Comparison of ENCODE assay signal across 8 cellular contexts in the genomic region with DNA sequence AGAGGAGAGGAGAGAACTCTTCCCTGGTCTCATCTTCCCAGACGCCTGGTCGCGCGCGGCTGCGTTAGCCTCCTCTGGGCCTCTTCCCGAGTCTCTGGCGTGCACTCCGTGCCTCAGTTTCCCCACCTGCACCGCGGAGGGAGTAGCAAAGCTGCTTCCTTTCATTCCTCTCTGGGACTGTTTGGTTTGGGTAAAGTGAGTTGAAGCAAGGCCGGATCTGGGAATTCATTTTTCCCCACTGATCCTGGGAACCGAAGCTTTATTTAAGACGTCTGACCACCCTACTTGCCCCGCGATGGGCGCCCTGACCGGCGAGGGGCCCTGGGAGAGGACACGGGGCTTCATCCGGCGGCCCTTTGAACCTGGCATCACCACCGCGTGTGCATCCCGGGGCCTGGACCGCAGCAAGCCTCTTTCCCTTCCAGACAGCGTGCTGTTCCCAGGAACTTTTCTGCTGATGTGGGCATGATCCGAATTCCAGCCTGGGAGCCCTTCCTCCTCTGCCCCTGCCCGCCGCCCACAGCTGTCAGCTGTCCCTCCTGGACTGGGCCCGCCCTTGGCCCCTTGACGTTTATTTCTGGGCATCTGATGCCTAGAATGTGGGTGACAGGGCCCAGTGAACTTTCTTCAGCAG. TPM values are rescaled to one million over a fixed set of nuclear protein-coding genes. Genes with fewer than 3 reads are reported as not detected.
DNase-seq lines count a peak whose midpoint lies in the region; ATAC-seq, FAIRE-seq and TF ChIP-seq lines count a peak whose summit lies in the region.

No MANE protein-coding gene starts in this region.

- H3K27me3 ChIP-seq in CD4-positive, alpha-beta memory T cell (ENCODE audit: insufficient read depth, low read length) = no peaks in the 10 kb centered on the region
- H3K27me3 ChIP-seq in OCI-LY1 (ENCODE audit: insufficient read depth, low read length) (no peaks in the 10 kb centered on the region), endothelial cell of umbilical vein (ENCODE audit: control insufficient read depth in 2 of 2, insufficient read depth in 2 of 2, low read length in 2 of 2) (no peaks in the 10 kb centered on the region)

- no peaks in the 10 kb centered on the region for H3K36me3 Mint-ChIP-seq in CD4-positive, alpha-beta memory T cell
- H3K36me3 Mint-ChIP-seq in naive thymus-derived CD8-positive, alpha-beta T cell = no peaks in the 10 kb centered on the region

- H3K4me3 Mint-ChIP-seq in CD4-positive, alpha-beta memory T cell = peak overlapping the region; percentile 57 to 86 (median 78)
- peak overlapping the region; percentile 63 to 82 (median 76) for H3K4me3 Mint-ChIP-seq in naive thymus-derived CD8-positive, alpha-beta T cell

- dilution Hi-C loops in endothelial cell of umbilical vein (cut with MboI; ENCODE audit: extremely low pct_ligation_motif_present, low sequenced_read_pairs) = no loop called here

- peaks cover 33 to 35% of the 10 kb centered on the region in 2 donors for H3K27me3 Mint-ChIP-seq in CD4-positive, alpha-beta memory T cell
- peaks cover 25 to 68% (median 51%) of the 10 kb centered on the region in 5 donors for H3K27me3 Mint-ChIP-seq in naive thymus-derived CD8-positive, alpha-beta T cell

- H3K4me3 ChIP-seq in CD4-positive, alpha-beta memory T cell (ENCODE audit: low read length in 2 of 2) = no peak overlapping the region
- no peak overlapping the region for H3K4me3 ChIP-seq in OCI-LY1 (ENCODE audit: low read depth, low read length, poor library complexity, severe bottlenecking)
- peak overlapping the region; percentile 62 to 82 (median 77) for H3K4me3 ChIP-seq in endothelial cell of umbilical vein (replicated peaks in 1 of 3; ENCODE audit: insufficient read depth in 1 of 3, low read depth in 1 of 3, low read length in 3 of 3)

- TSS peak; percentile 17 for BruUV-seq in endothelial cell of umbilical vein (replicated peaks; lab: Mats Ljungman, UMichigan)

- no peaks in the 10 kb centered on the region for H3K9me2 ChIP-seq in OCI-LY1 (ENCODE audit: low read depth, low read length)

- H3F3A ChIP-seq in OCI-LY1 (ENCODE audit: insufficient read depth, low read length) = no peaks in the 10 kb centered on the region

- no peak for TF ChIP-seq POLR2A in endothelial cell of umbilical vein (IDR thresholded peaks at IDR 0.05; ENCODE audit: low read depth, low read length)

- no peaks in the 10 kb centered on the region for H3K79me2 ChIP-seq in OCI-LY1 (ENCODE audit: insufficient read depth, low read length)
- peaks cover 42% of the 10 kb centered on the region for H3K79me2 ChIP-seq in endothelial cell of umbilical vein (ENCODE audit: control insufficient read depth, insufficient read depth, low read length)

- TF ChIP-seq CTCF in OCI-LY1 (IDR thresholded peaks at IDR 0.05; ENCODE audit: low read length) = no peak
- no peak for TF ChIP-seq CTCF in endothelial cell of umbilical vein (IDR thresholded peaks at IDR 0.05; ENCODE audit: extremely low read depth in 1 of 2, insufficient read depth in 1 of 2, low read depth in 1 of 2, low read length in 2 of 2)
- TF ChIP-seq CTCF in D721Med (IDR thresholded peaks at IDR 0.05; ENCODE audit: insufficient read depth, missing control alignments) = no peak

- no peaks in the 10 kb centered on the region for H4K20me1 ChIP-seq in OCI-LY1 (ENCODE audit: insufficient read depth, low read length)
- no peaks in the 10 kb centered on the region for H4K20me1 ChIP-seq in endothelial cell of umbilical vein (replicated peaks; ENCODE audit: control insufficient read depth, extremely low read depth, insufficient read depth, low read length)

- CTCF ChIA-PET in CD4-positive, alpha-beta memory T cell (lab: Charles Lee; ENCODE audit: partially characterized antibody) = no interaction called here
- CTCF ChIA-PET in endothelial cell of umbilical vein (lab: Charles Lee) = interaction anchor here (0.9 to 2.2 kb wide), 4 partner anchors 112 to 315 kb away, joined by 3 to 25 read pairs (median 4); no protein-coding TSS in a partner anchor

- no peak overlapping the region for H3K9ac ChIP-seq in OCI-LY1 (ENCODE audit: low read length)
- peak overlapping the region; percentile 39 for H3K9ac ChIP-seq in endothelial cell of umbilical vein (replicated peaks; ENCODE audit: extremely low read depth, insufficient read depth, low read length)

- H3K9me1 ChIP-seq in endothelial cell of umbilical vein (replicated peaks; ENCODE audit: control insufficient read depth, extremely low read depth, insufficient read depth, low read length) = no peaks in the 10 kb centered on the region

- H3K4me1 ChIP-seq in CD4-positive, alpha-beta memory T cell (ENCODE audit: insufficient read depth, low read length) = no peaks in the 10 kb centered on the region
- no peaks in the 10 kb centered on the region for H3K4me1 ChIP-seq in OCI-LY1 (ENCODE audit: insufficient read depth, low read length, severe bottlenecking)
- H3K4me1 ChIP-seq in endothelial cell of umbilical vein (ENCODE audit: control insufficient read depth, extremely low read depth, insufficient read depth, low read length) = peaks cover 19% of the 10 kb centered on the region

- no peak overlapping the region for H3K27ac Mint-ChIP-seq in CD4-positive, alpha-beta memory T cell
- peak overlapping the region in 1 of 10 donors; percentile 33 for H3K27ac Mint-ChIP-seq in naive thymus-derived CD8-positive, alpha-beta T cell

- peak overlapping the region; percentile 32; the same call in 1 of the 2 replicates for H3K4me2 ChIP-seq in OCI-LY1 (ENCODE audit: low read length)
- peak overlapping the region; percentile 67 for H3K4me2 ChIP-seq in endothelial cell of umbilical vein (ENCODE audit: insufficient read depth, low read length)

- H3K4me1 Mint-ChIP-seq in CD4-positive, alpha-beta memory T cell = peaks cover 2 to 20% (median 10%) of the 10 kb centered on the region in 4 donors
- H3K4me1 Mint-ChIP-seq in naive thymus-derived CD8-positive, alpha-beta T cell = peaks cover 6 to 15% (median 9%) of the 10 kb centered on the region in 4 donors

- FAIRE-seq in endothelial cell of umbilical vein (lab: Jason Lieb, UNC) = no peak
- FAIRE-seq in D721Med (lab: Jason Lieb, UNC) = no peak

- no peak for ATAC-seq in naive thymus-derived CD8-positive, alpha-beta T cell
- ATAC-seq in HG02588 (IDR thresholded peaks at IDR 0.05; ENCODE audit: unreplicated experiment) = no peak

- no peaks in the 10 kb centered on the region for H3K36me3 ChIP-seq in CD4-positive, alpha-beta memory T cell (ENCODE audit: insufficient read depth, low read length)
- H3K36me3 ChIP-seq in OCI-LY1 (ENCODE audit: insufficient read depth, low read length) (no peaks in the 10 kb centered on the region), endothelial cell of umbilical vein (ENCODE audit: control insufficient read depth in 2 of 2, extremely low read depth in 1 of 2, insufficient read depth in 2 of 2, low read length in 2 of 2) (no peaks in the 10 kb centered on the region)

- intact Hi-C loops in CD4-positive, alpha-beta memory T cell (cut with micrococcal nuclease) = no loop called here
- intact Hi-C loops in endothelial cell of umbilical vein (cut with micrococcal nuclease) = loop anchor here (1.0 to 2.0 kb wide), 4 partner anchors 10 to 328 kb away; no protein-coding TSS in a partner anchor

- H3K27ac ChIP-seq in CD4-positive, alpha-beta memory T cell (ENCODE audit: low read depth, low read length) = no peak overlapping the region
- H3K27ac ChIP-seq in OCI-LY1 (ENCODE audit: low read depth, low read length, poor library complexity, severe bottlenecking) (no peak overlapping the region), endothelial cell of umbilical vein (ENCODE audit: insufficient read depth, low read depth, low read length) (peak overlapping the region; percentile 42)

- no peaks in the 10 kb centered on the region for H3K9me3 ChIP-seq in CD4-positive, alpha-beta memory T cell (ENCODE audit: control insufficient read depth in 1 of 2, low read length in 2 of 2)
- H3K9me3 ChIP-seq in OCI-LY1 (ENCODE audit: low read length) = no peaks in the 10 kb centered on the region
- no peaks in the 10 kb centered on the region for H3K9me3 ChIP-seq in endothelial cell of umbilical vein (replicated peaks; ENCODE audit: control insufficient read depth, insufficient read depth, low read length)

- no peaks in the 10 kb centered on the region for H3K9me3 Mint-ChIP-seq in CD4-positive, alpha-beta memory T cell
- H3K9me3 Mint-ChIP-seq in naive thymus-derived CD8-positive, alpha-beta T cell = peaks cover 0 to 3% (median 0%) of the 10 kb centered on the region in 9 donors

- POLR2A ChIA-PET in CD4-positive, alpha-beta memory T cell (lab: Charles Lee; ENCODE audit: partially characterized antibody) = no interaction called here
- POLR2A ChIA-PET in endothelial cell of umbilical vein (lab: Charles Lee) = interaction anchor here (1.3 to 1.5 kb wide), 2 partner anchors 9 to 122 kb away, joined by 4 to 5 read pairs; no protein-coding TSS in a partner anchor
- POLR2A ChIA-PET in naive thymus-derived CD8-positive, alpha-beta T cell (lab: Charles Lee) = no interaction called here

- DNase-seq in CD4-positive, alpha-beta memory T cell = no peak
- DNase-seq in endothelial cell of umbilical vein (ENCODE audit: low read depth, low spot score) (no peak), inferior parietal cortex (ENCODE audit: extremely low spot score) (no peak), D721Med (ENCODE audit: insufficient read length, low spot score) (no peak), cerebellar nuclear complex (lab: John Stamatoyannopoulos, UW) (no peak)
- DNase-seq in naive thymus-derived CD8-positive, alpha-beta T cell = no peak

- no peak overlapping the region for H2AFZ ChIP-seq in OCI-LY1 (ENCODE audit: low read length)
- peak overlapping the region; percentile 74 for H2AFZ ChIP-seq in endothelial cell of umbilical vein (ENCODE audit: low read depth, low read length)

TF ChIP-seq in endothelial cell of umbilical vein, 7 proteins besides CTCF, POLR2A, EP300 and RAD21 (continues in another document):
- no peak for TF ChIP-seq MYC (IDR thresholded peaks at IDR 0.05; ENCODE audit: low read depth, low read length)
- TF ChIP-seq EZH2 (IDR thresholded peaks at IDR 0.05; ENCODE audit: borderline replicate concordance, low read depth, low read length, severe bottlenecking) = no peak
- TF ChIP-seq POLR2AphosphoS5 (IDR thresholded peaks at IDR 0.05; ENCODE audit: insufficient read depth, low read depth, low read length) = no peak
- TF ChIP-seq JUN (IDR thresholded peaks at IDR 0.05; ENCODE audit: borderline replicate concordance, insufficient read depth, insufficient read length, low read depth) = no peak

RNA-seq across cellular contexts. Expression of a gene that starts 0.8 kb away (rescaled TPM):
- total RNA-seq in CD4-positive, alpha-beta memory T cell = not detected
- not detected for polyA plus RNA-seq in CD4-positive, alpha-beta memory T cell
- 19.9 and 25.1 TPM in 2 replicates for total RNA-seq in endothelial cell of umbilical vein
- 17.9 and 18.7 TPM in 2 replicates for polyA plus RNA-seq in endothelial cell of umbilical vein
- polyA plus RNA-seq in endothelial cell of umbilical vein (2011; cell fraction: cytosol; rRNA removed) = 12.0 and 12.8 TPM in 2 replicates
- 7.4 and 7.5 TPM in 2 replicates for polyA plus RNA-seq in endothelial cell of umbilical vein (2011; cell fraction: nucleus; rRNA removed)
- 15.8 and 17.4 TPM in 2 replicates for polyA plus RNA-seq in endothelial cell of umbilical vein (2012)
- polyA minus RNA-seq in endothelial cell of umbilical vein = 15.3 and 20.7 TPM in 2 replicates
- polyA minus RNA-seq in endothelial cell of umbilical vein (2011; cell fraction: cytosol; rRNA and poly(A)+ RNA removed) = 15.7 TPM
- 12.9 and 17.0 TPM in 2 replicates for polyA minus RNA-seq in endothelial cell of umbilical vein (2011; cell fraction: nucleus; rRNA and poly(A)+ RNA removed)
- not detected for total RNA-seq in naive thymus-derived CD8-positive, alpha-beta T cell
- not detected for polyA plus RNA-seq in naive thymus-derived CD8-positive, alpha-beta T cell

Comparison
In these comparisons a context has a peak if more than half of its experiments do, and no peak if none do; other contexts are left out.
1. H3K4me3 ChIP-seq: peak in endothelial cell of umbilical vein (3 of 3); none in CD4-positive, alpha-beta memory T cell (0 of 2) and OCI-LY1 (single experiment).
2. RNA of a gene that starts 0.8 kb away (total RNA-seq): 19.9 to 25.1 TPM in endothelial cell of umbilical vein; not detected in CD4-positive, alpha-beta memory T cell and not detected in naive thymus-derived CD8-positive, alpha-beta T cell; every median in the first group is over 10 times any median in the second.